8 cellular contexts compared by ENCODE assay signal in the genomic region with DNA sequence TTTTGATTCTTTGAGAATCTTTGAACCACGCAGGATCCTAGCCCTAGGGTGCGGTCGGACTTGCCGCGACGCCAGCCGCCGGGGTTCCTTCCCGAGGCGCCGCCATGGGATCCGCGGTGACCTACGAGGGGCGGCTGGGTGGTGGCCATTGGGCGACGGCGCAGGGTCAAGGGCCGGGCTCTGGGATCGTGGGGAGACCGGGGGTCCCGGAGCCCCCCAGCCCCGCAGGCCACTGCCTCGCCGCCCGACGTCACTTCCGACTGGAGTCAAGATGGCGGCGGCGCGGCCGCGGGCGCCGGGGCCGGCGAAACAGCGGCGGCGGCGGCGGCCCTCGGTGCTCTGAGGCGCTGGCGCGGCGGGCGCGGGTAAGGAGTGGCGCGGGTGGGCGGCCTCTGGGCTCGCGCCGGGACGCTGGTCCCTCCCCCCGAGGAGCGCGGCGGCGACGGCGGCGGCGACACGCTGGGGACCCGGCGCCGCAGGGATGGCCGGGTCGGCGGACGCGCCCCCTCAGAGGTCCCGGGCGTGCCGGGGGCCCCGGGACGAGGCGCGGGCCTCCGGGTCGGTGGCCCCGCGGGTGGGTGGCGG. TPM values are rescaled to one million over a fixed set of nuclear protein-coding genes. Genes with fewer than 3 reads are reported as not detected.
DNase-seq lines count a peak whose midpoint lies in the region; ATAC-seq and TF ChIP-seq lines count a peak whose summit lies in the region.

A gene with protein sequence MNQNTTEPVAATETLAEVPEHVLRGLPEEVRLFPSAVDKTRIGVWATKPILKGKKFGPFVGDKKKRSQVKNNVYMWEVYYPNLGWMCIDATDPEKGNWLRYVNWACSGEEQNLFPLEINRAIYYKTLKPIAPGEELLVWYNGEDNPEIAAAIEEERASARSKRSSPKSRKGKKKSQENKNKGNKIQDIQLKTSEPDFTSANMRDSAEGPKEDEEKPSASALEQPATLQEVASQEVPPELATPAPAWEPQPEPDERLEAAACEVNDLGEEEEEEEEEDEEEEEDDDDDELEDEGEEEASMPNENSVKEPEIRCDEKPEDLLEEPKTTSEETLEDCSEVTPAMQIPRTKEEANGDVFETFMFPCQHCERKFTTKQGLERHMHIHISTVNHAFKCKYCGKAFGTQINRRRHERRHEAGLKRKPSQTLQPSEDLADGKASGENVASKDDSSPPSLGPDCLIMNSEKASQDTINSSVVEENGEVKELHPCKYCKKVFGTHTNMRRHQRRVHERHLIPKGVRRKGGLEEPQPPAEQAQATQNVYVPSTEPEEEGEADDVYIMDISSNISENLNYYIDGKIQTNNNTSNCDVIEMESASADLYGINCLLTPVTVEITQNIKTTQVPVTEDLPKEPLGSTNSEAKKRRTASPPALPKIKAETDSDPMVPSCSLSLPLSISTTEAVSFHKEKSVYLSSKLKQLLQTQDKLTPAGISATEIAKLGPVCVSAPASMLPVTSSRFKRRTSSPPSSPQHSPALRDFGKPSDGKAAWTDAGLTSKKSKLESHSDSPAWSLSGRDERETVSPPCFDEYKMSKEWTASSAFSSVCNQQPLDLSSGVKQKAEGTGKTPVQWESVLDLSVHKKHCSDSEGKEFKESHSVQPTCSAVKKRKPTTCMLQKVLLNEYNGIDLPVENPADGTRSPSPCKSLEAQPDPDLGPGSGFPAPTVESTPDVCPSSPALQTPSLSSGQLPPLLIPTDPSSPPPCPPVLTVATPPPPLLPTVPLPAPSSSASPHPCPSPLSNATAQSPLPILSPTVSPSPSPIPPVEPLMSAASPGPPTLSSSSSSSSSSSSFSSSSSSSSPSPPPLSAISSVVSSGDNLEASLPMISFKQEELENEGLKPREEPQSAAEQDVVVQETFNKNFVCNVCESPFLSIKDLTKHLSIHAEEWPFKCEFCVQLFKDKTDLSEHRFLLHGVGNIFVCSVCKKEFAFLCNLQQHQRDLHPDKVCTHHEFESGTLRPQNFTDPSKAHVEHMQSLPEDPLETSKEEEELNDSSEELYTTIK (N-terminal part only) (plus strand): TSS at position 253 of the 585 bp plus-strand sequence. CDS start 15,418 bp downstream, outside the sequence.

- no peaks in the 10 kb centered on the region for H4K20me1 ChIP-seq in HCT116 (ENCODE audit: insufficient read depth)

- H3K4me2 ChIP-seq in HCT116 (ENCODE audit: low read length) = peak within 1 kb of the TSS; percentile 68

- H3K27ac ChIP-seq in HCT116 (ENCODE audit: low read depth, low read length) (peak within 1 kb of the TSS; percentile 42; the same call in 1 of the 2 replicates), muscle layer of colon (ENCODE audit: low read depth, low read length) (peak within 1 kb of the TSS; percentile 81)

- H3K4me1 ChIP-seq in HCT116 (ENCODE audit: control insufficient read depth in 1 of 2, insufficient read depth in 2 of 2, low read length in 2 of 2) (peaks cover 0 to 13% of the 10 kb centered on the region in 2 experiments; a peak in 1 of 4 replicates), muscle layer of colon (ENCODE audit: insufficient read depth, low read length) (peaks cover 15% of the 10 kb centered on the region)

- ATAC-seq in HCT116 = peak; percentile 75

- intact Hi-C loops in HCT116 (cut with micrococcal nuclease) = no loop called here

- BruUV-seq in HCT116 (replicated peaks; lab: Mats Ljungman, UMichigan) = no TSS peak

- peak; percentile 26 for TF ChIP-seq POLR2A in HCT116 (IDR thresholded peaks at IDR 0.05; ENCODE audit: borderline replicate concordance, extremely low read depth, insufficient read depth, insufficient read length)

- POLR2A ChIA-PET in HCT116 (lab: Charles Lee) = no interaction called here

- H3K9me2 ChIP-seq in HCT116 (ENCODE audit: insufficient read depth) = no peaks in the 10 kb centered on the region

- H2AFZ ChIP-seq in HCT116 (ENCODE audit: low read depth, low read length, poor library complexity, severe bottlenecking) = no peak within 1 kb of the TSS

- peak within 1 kb of the TSS; percentile 98 for H3K4me3 ChIP-seq in GM12865 (ENCODE audit: low read depth, low read length)
- H3K4me3 ChIP-seq in HCT116 (replicated peaks in 1 of 2; ENCODE audit: low read depth in 1 of 2, low read length in 2 of 2) = peak within 1 kb of the TSS; percentile 42 to 56
- H3K4me3 ChIP-seq in epithelial cell of proximal tubule (ENCODE audit: low read depth, low read length) = peak within 1 kb of the TSS; percentile 78
- peak within 1 kb of the TSS; percentile 79 to 85 for H3K4me3 ChIP-seq in muscle layer of colon (ENCODE audit: low read depth in 1 of 2, low read length in 2 of 2)

- no peaks in the 10 kb centered on the region for H3K36me3 ChIP-seq in HCT116 (ENCODE audit: control insufficient read depth in 1 of 2, insufficient read depth in 2 of 2, low read length in 2 of 2)
- no peaks in the 10 kb centered on the region for H3K36me3 ChIP-seq in muscle layer of colon (ENCODE audit: insufficient read depth, low read length)

- TF ChIP-seq RAD21 in HCT116 (IDR thresholded peaks at IDR 0.05; ENCODE audit: low read depth) = no peak

- H3K9ac ChIP-seq in HCT116 (ENCODE audit: low read length) (peak within 1 kb of the TSS; percentile 54), muscle layer of colon (ENCODE audit: low read length) (peak within 1 kb of the TSS; percentile 59)

- RAD21 ChIA-PET in HCT116 (lab: Charles Lee; ENCODE audit: low non-redundant PET in 1 of 2, low total read pairs in 2 of 2, uncharacterized antibody in 2 of 2, unreplicated experiment in 2 of 2) = no interaction called here

- H3K27me3 ChIP-seq in HCT116 (ENCODE audit: insufficient read depth, low read length) (no peaks in the 10 kb centered on the region), muscle layer of colon (ENCODE audit: control insufficient read depth in 1 of 2, insufficient read depth in 2 of 2, low read length in 2 of 2) (no peaks in the 10 kb centered on the region)

- TF ChIP-seq CTCF in GM12865 (IDR thresholded peaks at IDR 0.05; ENCODE audit: insufficient read depth, low read depth, low read length, missing control alignments) (no peak), HCT116 (IDR thresholded peaks at IDR 0.05 in 2 of 3, conservative IDR thresholded peaks at IDR 0.05 in 1 of 3; ENCODE audit: borderline replicate concordance in 1 of 3, insufficient read depth in 1 of 3, low read depth in 2 of 3, low read length in 2 of 3) (no peak), epithelial cell of proximal tubule (conservative IDR thresholded peaks at IDR 0.05; ENCODE audit: low read depth, low read length) (no peak)

- no peaks in the 10 kb centered on the region for H3K9me3 ChIP-seq in HCT116 (ENCODE audit: control insufficient read depth in 1 of 2, insufficient read depth in 1 of 2, low read depth in 1 of 2, low read length in 2 of 2)
- H3K9me3 ChIP-seq in muscle layer of colon (ENCODE audit: low read length) = no peaks in the 10 kb centered on the region

- H3K79me2 ChIP-seq in HCT116 (ENCODE audit: insufficient read depth, low read length) = no peaks in the 10 kb centered on the region

- CTCF ChIA-PET in HCT116 (lab: Charles Lee) = no interaction called here

- DNase-seq in GM12865 (ENCODE audit: low read depth) (peak; percentile 78), HCT116 (ENCODE audit: low read depth, low spot score) (no peak), NCI-H2227 treated with DMSO at 0.1 percent for 48 hours (lab: John Stamatoyannopoulos, UW) (peak; percentile 19), activated T-cell treated with anti-CD3 and anti-CD28 coated beads for 1 hour (ENCODE audit: low read depth) (peak; percentile 46), epithelial cell of proximal tubule (ENCODE audit: low read depth) (no peak), COLO829 (ENCODE audit: low spot score) (no peak)
- peak; percentile 26 for DNase-seq in stimulated activated CD8-positive, alpha-beta memory T cell treated with anti-CD3 and anti-CD28 coated beads, Interleukin-7, amount 100 ng/mL, for 24 hours (ENCODE audit: low read depth)

TF ChIP-seq in HCT116, 20 proteins besides CTCF, POLR2A, EP300 and RAD21:
- TF ChIP-seq SP1 (IDR thresholded peaks at IDR 0.05; ENCODE audit: low read depth) = no peak
- peak; percentile 83 for TF ChIP-seq YY1 (IDR thresholded peaks at IDR 0.05; ENCODE audit: extremely low read depth, insufficient replicate concordance, low read depth, low read length)
- TF ChIP-seq POLR2AphosphoS5 (IDR thresholded peaks at IDR 0.05; ENCODE audit: low read depth, low read length) = peak; percentile 27; the same call in 1 of the 2 replicates
- no peak for TF ChIP-seq ZNF274 (IDR thresholded peaks at IDR 0.05; ENCODE audit: low read depth, low read length)
- TF ChIP-seq ZFX (IDR thresholded peaks at IDR 0.05) = peak; percentile 53
- no peak for TF ChIP-seq EZH2 (IDR thresholded peaks at IDR 0.05)

RNA-seq across cellular contexts. Expression of the gene that starts here (rescaled TPM):
- 17.3 TPM for total RNA-seq in HCT116 (2021; ENCODE audit: unreplicated experiment)
- polyA plus RNA-seq in HCT116 (2012) = 2.9 and 3.7 TPM in 2 replicates
- 10.3 and 12.5 TPM in 2 replicates for total RNA-seq in epithelial cell of proximal tubule

Comparison
In these comparisons a context has a peak if more than half of its experiments do, and no peak if none do; other contexts are left out.
1. DNase-seq: peak in GM12865 (single experiment), NCI-H2227 treated with DMSO at 0.1 percent for 48 hours (single experiment), activated T-cell treated with anti-CD3 and anti-CD28 coated beads for 1 hour (single experiment) and stimulated activated CD8-positive, alpha-beta memory T cell treated with anti-CD3 and anti-CD28 coated beads, Interleukin-7, amount 100 ng/mL, for 24 hours (single experiment); none in HCT116 (single experiment), epithelial cell of proximal tubule (single experiment) and COLO829 (single experiment).
2. Peak in every context shown above with its lines, with median percentiles within 50 percentile points of each other: H3K4me3 ChIP-seq.